Comparison of ENCODE assay signal across 10 cellular contexts in the genomic region with DNA sequence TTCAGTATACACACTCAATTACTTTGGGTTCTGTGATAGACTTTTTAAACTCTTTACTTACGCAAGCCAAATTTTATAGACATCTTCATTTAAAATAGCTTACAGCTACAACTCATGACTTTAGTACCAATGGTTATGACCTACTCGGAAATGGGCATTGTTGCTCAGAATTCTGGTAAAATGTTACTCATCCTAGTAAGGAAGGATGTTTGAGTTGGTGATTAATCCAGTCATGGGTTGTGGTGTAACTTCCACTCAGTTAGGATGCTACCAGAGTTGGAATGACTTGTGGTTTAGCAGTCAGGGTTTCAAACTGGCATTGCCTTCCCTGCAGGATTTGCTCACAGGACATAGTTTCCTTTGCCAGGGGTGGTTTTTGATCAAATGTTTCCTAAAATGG. TPM values are rescaled to one million over a fixed set of nuclear protein-coding genes. Genes with fewer than 3 reads are reported as not detected.
A peak's percentile ranks its signal among the peaks of the same experiment; 100 is the strongest.
DNase-seq lines count a peak whose midpoint lies in the region; ATAC-seq and TF ChIP-seq lines count a peak whose summit lies in the region.
"Had no signal": no experiment of that assay in that cellular context is flagged by ENCODE, and none has a peak within 500 bp of the region (broad histone marks: within the 10 kb centered on the region; RNA-seq: fewer than 3 reads in every experiment).

No MANE protein-coding gene starts in this region.

- no peaks in the 10 kb centered on the region for H3K36me3 ChIP-seq in uterus

- intact Hi-C loops in left ventricle myocardium superior (cut with micrococcal nuclease): loop anchor here (5.0 kb wide), 1 partner anchor 76 kb away; no protein-coding TSS in a partner anchor
- intact Hi-C loops in uterus (cut with DNase I; ENCODE audit: low total_unique reads): no loop called here

- TF ChIP-seq CTCF in cardiac fibroblast (IDR thresholded peaks at IDR 0.05; ENCODE audit: low read depth, low read length) (no peak), uterus (IDR thresholded peaks at IDR 0.05) (no peak)

- no peaks in the 10 kb centered on the region for H3K27me3 ChIP-seq in uterus

- H3K4me3 ChIP-seq in cardiac fibroblast (replicated peaks in 1 of 2; ENCODE audit: low read depth in 2 of 2, low read length in 2 of 2) (no peak overlapping the region), uterus (no peak overlapping the region)

- ATAC-seq in left ventricle myocardium superior (no peak), HG03565 (IDR thresholded peaks at IDR 0.05; ENCODE audit: unreplicated experiment) (no peak)

- DNase-seq in AML-193 (lab: John Stamatoyannopoulos, UW) (peak; percentile 13 to 24), HS-27A (ENCODE audit: low read depth) (peak; percentile 49), cardiac fibroblast (ENCODE audit: low read depth in 2 of 2) (peak; percentile 82 to 96), lung microvascular endothelial cell (ENCODE audit: low read depth in 2 of 2) (peak; percentile 29 to 91), HT-29 (ENCODE audit: low spot score) (no peak), left ventricle myocardium superior (no peak), uterus (no peak)
- DNase-seq: DMS 273 treated with DMSO at 0.1 percent for 48 hours, NCI-H2029 treated with DMSO at 0.1 percent for 48 hours had no signal

- no peak overlapping the region for H3K27ac ChIP-seq in uterus

- H3K9me3 ChIP-seq in uterus: no peaks in the 10 kb centered on the region

- H3K4me1 ChIP-seq in uterus: no peaks in the 10 kb centered on the region

- no peak for TF ChIP-seq POLR2A in uterus (IDR thresholded peaks at IDR 0.05)

RNA-seq across cellular contexts. Expression of a gene that starts 7.4 kb away (rescaled TPM):
- total RNA-seq in lung microvascular endothelial cell: 27.0 and 30.2 TPM in 2 replicates
- total RNA-seq in HT-29 (2014; rRNA removed; shearing (Covaris generic)): 35.7 and 48.5 TPM in 2 replicates
- 13.3 TPM for total RNA-seq in left ventricle myocardium superior
- total RNA-seq in uterus: 10 to 100 TPM in 3 of 4 donors, 1 to 10 TPM in 1; 10.0 to 58.9 (median 41.1) TPM

Comparison
In these comparisons a context has a peak if more than half of its experiments do, and no peak if none do; other contexts are left out.
1. DNase-seq: peak in AML-193 (2 of 2), HS-27A (single experiment), cardiac fibroblast (2 of 2) and lung microvascular endothelial cell (2 of 2); none in HT-29 (single experiment), left ventricle myocardium superior (single experiment) and uterus (0 of 2).